ENCODE assay signal across 8 cellular contexts in genomic region chr7:26200444-26201260, GRCh38. TPM values are rescaled to one million over a fixed set of nuclear protein-coding genes. Genes with fewer than 3 reads are reported as not detected.
DNase-seq lines count a peak whose midpoint lies in the region; ATAC-seq and TF ChIP-seq lines count a peak whose summit lies in the region.

Gene HNRNPA2B1 (minus strand): TSS chr7:26200746. CDS start chr7:26200577, 169 bp downstream.

- peak within 1 kb of the TSS; percentile 99 for H3K4me3 ChIP-seq in MG63
- peak within 1 kb of the TSS; percentile 91 for H3K4me3 ChIP-seq in fibroblast of pulmonary artery (replicated peaks; ENCODE audit: low read depth, low read length)

- peak within 1 kb of the TSS; percentile 99 for H3K9ac ChIP-seq in H9 (ENCODE audit: extremely low read depth, insufficient read length, low read length)

- H3K23me2 ChIP-seq in H9 (ENCODE audit: insufficient read length, low read depth, low read length, poor library complexity, severe bottlenecking), result peaks cover 6% of the 10 kb centered on the region

- TF ChIP-seq CTCF in H9 (conservative IDR thresholded peaks at IDR 0.05) (no peak), fibroblast of pulmonary artery (IDR thresholded peaks at IDR 0.05; ENCODE audit: low read length, missing control alignments) (no peak)

- H3K56ac ChIP-seq in H9 (ENCODE audit: insufficient read length, low read depth, low read length), result peak within 1 kb of the TSS; percentile 99

- H3K4ac ChIP-seq in H9 (ENCODE audit: low read depth, low read length), result peak within 1 kb of the TSS; percentile 96

- no peak within 1 kb of the TSS for H2AFZ ChIP-seq in H9 (ENCODE audit: low read length)

- H3T11ph ChIP-seq in H9 (ENCODE audit: low read length), result no peak within 1 kb of the TSS

- H3K4me1 ChIP-seq in H9 (ENCODE audit: insufficient read depth, low read length), result peaks cover 2% of the 10 kb centered on the region

- peaks cover 69 to 81% (median 75%) of the 10 kb centered on the region in 3 experiments for H3K36me3 Mint-ChIP-seq in H9 (ENCODE audit: insufficient read depth in 1 of 3, low read depth in 3 of 3)
- peaks cover 78% of the 10 kb centered on the region for H3K36me3 Mint-ChIP-seq in natural killer cell treated with Interleukin-12 subunit alpha and Interleukin-12 subunit beta and Interleukin-15 and Interleukin-18, amount 100 ng/mL, for 72 hours

- H3K79me2 ChIP-seq in H9 (ENCODE audit: insufficient read depth, low read length), result peaks cover 68% of the 10 kb centered on the region

- H2BK120ac ChIP-seq in H9 (ENCODE audit: low read depth, low read length, poor library complexity, severe bottlenecking), result peak within 1 kb of the TSS; percentile 92

- ATAC-seq in natural killer cell treated with Interleukin-12 subunit alpha and Interleukin-12 subunit beta and Interleukin-15 and Interleukin-18, amount 100 ng/mL, for 72 hours, result peak; percentile 83
- peak; percentile 76 for ATAC-seq in stimulated activated naive CD8-positive, alpha-beta T cell treated with anti-CD3 and anti-CD28 coated beads, Interleukin-15, Interleukin-2, amounts not matched to agents 100 U/mL and 50 U/mL, for 24 hours

- H4K20me1 ChIP-seq in H9 (ENCODE audit: control insufficient read depth, insufficient read depth, insufficient read length), result no peaks in the 10 kb centered on the region

- WGBS in H9 (ENCODE audit: extremely low coverage, insufficient read length, low lambda C conversion rate), result no CpG with 5 or more reads among the region's 72 CpGs

- peak within 1 kb of the TSS; percentile 100 for H3K23ac ChIP-seq in H9 (ENCODE audit: insufficient read length, low read depth, low read length)

- H4K5ac ChIP-seq in H9 (ENCODE audit: insufficient read length, low read depth, low read length), result peak within 1 kb of the TSS; percentile 99

- peak within 1 kb of the TSS; percentile 99 for H2BK5ac ChIP-seq in H9 (ENCODE audit: insufficient read length, low read length)

- H4K91ac ChIP-seq in H9 (ENCODE audit: insufficient read length, low read depth, low read length), result peak within 1 kb of the TSS; percentile 97

- H3K9me3 Mint-ChIP-seq in H9, result peaks cover 17 to 21% of the 10 kb centered on the region in 2 experiments
- H3K9me3 Mint-ChIP-seq in natural killer cell treated with Interleukin-12 subunit alpha and Interleukin-12 subunit beta and Interleukin-15 and Interleukin-18, amount 100 ng/mL, for 72 hours, result no peaks in the 10 kb centered on the region

- no peaks in the 10 kb centered on the region for H3K79me1 ChIP-seq in H9 (ENCODE audit: insufficient read depth, low read depth, low read length, poor library complexity, severe bottlenecking)

- peaks cover 80% of the 10 kb centered on the region for H3K36me3 ChIP-seq in MG63

- peak within 1 kb of the TSS; percentile 81 for H3K4me2 ChIP-seq in H9 (ENCODE audit: insufficient read depth, insufficient read length, low read length)

- H3K27ac ChIP-seq in H9 (ENCODE audit: insufficient read length, low read depth, low read length), result peak within 1 kb of the TSS; percentile 99

- peak within 1 kb of the TSS; percentile 100 for H3K18ac ChIP-seq in H9 (ENCODE audit: insufficient read length, low read depth, low read length)

- H3K27me3 ChIP-seq in H9 (ENCODE audit: insufficient read depth, low read length), result no peaks in the 10 kb centered on the region
- no peaks in the 10 kb centered on the region for H3K27me3 ChIP-seq in MG63

- no peak within 1 kb of the TSS for H2BK20ac ChIP-seq in H9 (ENCODE audit: low read depth, low read length, poor library complexity, severe bottlenecking)

- H3K14ac ChIP-seq in H9 (ENCODE audit: insufficient read depth, low read length), result peak within 1 kb of the TSS; percentile 97

- H2AK5ac ChIP-seq in H9 (ENCODE audit: insufficient read length, low read length), result peak within 1 kb of the TSS; percentile 44

- H4K8ac ChIP-seq in H9 (replicated peaks; ENCODE audit: insufficient read length, low read depth, low read length), result peak within 1 kb of the TSS; percentile 92

- DNase-seq in ELR (ENCODE audit: low read depth), result peak; percentile 98
- DNase-seq in H9, result peak; percentile 95
- DNase-seq in MG63, result peak; percentile 96
- DNase-seq in SHP77 treated with DMSO at 0.1 percent for 48 hours (lab: John Stamatoyannopoulos, UW), result peak; percentile 97
- peak; percentile 99 for DNase-seq in activated effector memory CD4-positive, alpha-beta T cell treated with anti-CD3 and anti-CD28 coated beads, Interleukin-2, amount 50 U/mL, for 16 hours
- DNase-seq in fibroblast of pulmonary artery (ENCODE audit: low read depth), result peak; percentile 98
- peak; percentile 98 for DNase-seq in natural killer cell treated with Interleukin-12 subunit alpha and Interleukin-12 subunit beta and Interleukin-15 and Interleukin-18, amount 100 ng/mL, for 72 hours (ENCODE audit: low spot score)
- peak; percentile 97 for DNase-seq in stimulated activated naive CD8-positive, alpha-beta T cell treated with anti-CD3 and anti-CD28 coated beads, Interleukin-15, Interleukin-2, amounts not matched to agents 100 U/mL and 50 U/mL, for 24 hours

- no peaks in the 10 kb centered on the region for H3K9me3 ChIP-seq in H9 (ENCODE audit: control insufficient read depth, low read depth, low read length)
- H3K9me3 ChIP-seq in MG63, result no peaks in the 10 kb centered on the region

- H3K4me3 Mint-ChIP-seq in H9, result peak within 1 kb of the TSS; percentile 100
- peak within 1 kb of the TSS; percentile 100 for H3K4me3 Mint-ChIP-seq in natural killer cell treated with Interleukin-12 subunit alpha and Interleukin-12 subunit beta and Interleukin-15 and Interleukin-18, amount 100 ng/mL, for 72 hours

- peak within 1 kb of the TSS; percentile 100 for H3K27ac Mint-ChIP-seq in H9
- H3K27ac Mint-ChIP-seq in natural killer cell treated with Interleukin-12 subunit alpha and Interleukin-12 subunit beta and Interleukin-15 and Interleukin-18, amount 100 ng/mL, for 72 hours, result peak within 1 kb of the TSS; percentile 100

- H2BK12ac ChIP-seq in H9 (ENCODE audit: insufficient read length, low read depth, low read length), result no peak within 1 kb of the TSS

- peaks cover 9% of the 10 kb centered on the region for H3K27me3 Mint-ChIP-seq in H9 (ENCODE audit: low read depth)
- no peaks in the 10 kb centered on the region for H3K27me3 Mint-ChIP-seq in natural killer cell treated with Interleukin-12 subunit alpha and Interleukin-12 subunit beta and Interleukin-15 and Interleukin-18, amount 100 ng/mL, for 72 hours

- H3K4me1 Mint-ChIP-seq in H9, result peaks cover 36 to 45% of the 10 kb centered on the region in 2 experiments
- H3K4me1 Mint-ChIP-seq in natural killer cell treated with Interleukin-12 subunit alpha and Interleukin-12 subunit beta and Interleukin-15 and Interleukin-18, amount 100 ng/mL, for 72 hours (ENCODE audit: low read depth in 2 of 2), result peaks cover 53 to 61% of the 10 kb centered on the region in 2 donors

- H2BK15ac ChIP-seq in H9 (ENCODE audit: low read depth, low read length), result 0 out of 2 replicates have a peak within 1 kb of the TSS, but pooled peaks have one; percentile 40

RNA-seq across cellular contexts. Expression of gene HNRNPA2B1, which starts in this region (rescaled TPM):
- total RNA-seq in H9 (2021), result 1,123 and 1,137 TPM in 2 replicates
- total RNA-seq in MG63 (2014; rRNA removed; shearing (Covaris generic); ENCODE audit: low replicate concordance), result 151 and 216 TPM in 2 replicates
- 1,000 to 10,000 TPM in 1 of 2 donors, 100 to 1,000 TPM in 1; 824 to 1,096 TPM for total RNA-seq in natural killer cell treated with Interleukin-12 subunit alpha and Interleukin-12 subunit beta and Interleukin-15 and Interleukin-18, amount 100 ng/mL, for 72 hours

Comparison
In these comparisons a context has a peak if more than half of its experiments do, and no peak if none do; other contexts are left out.
1. Peak in every context shown above with its lines: DNase-seq, ATAC-seq, H3K4me3 ChIP-seq and H3K27ac ChIP-seq.